Comparison of ENCODE assay signal across 19 cellular contexts in the genomic region with DNA sequence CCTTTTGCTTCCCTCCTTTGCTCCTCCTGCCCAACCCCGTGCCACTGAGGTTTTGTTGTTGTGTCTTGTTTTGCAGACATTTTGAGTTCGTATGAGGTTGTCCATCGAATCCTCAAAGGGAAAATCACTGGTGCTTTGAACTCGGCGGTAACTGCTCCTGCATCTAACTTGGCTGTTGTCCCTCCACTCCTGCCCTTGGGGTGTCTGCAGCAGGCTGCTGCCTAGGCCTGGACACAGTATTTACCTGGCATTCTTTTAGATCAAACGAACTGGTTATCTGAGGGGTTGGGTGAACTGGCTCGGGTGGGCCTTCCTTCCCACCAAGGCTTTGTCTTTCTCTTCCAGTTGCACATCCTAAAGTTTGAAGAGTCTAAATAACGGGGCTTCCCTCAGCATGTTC. TPM values are rescaled to one million over a fixed set of nuclear protein-coding genes. Genes with fewer than 3 reads are reported as not detected.
DNase-seq lines count a peak whose midpoint lies in the region; ATAC-seq and TF ChIP-seq lines count a peak whose summit lies in the region.
"Had no signal": no experiment of that assay in that cellular context is flagged by ENCODE, and none has a peak within 500 bp of the region (broad histone marks: within the 10 kb centered on the region; RNA-seq: fewer than 3 reads in every experiment).

No MANE protein-coding gene starts in this region.

- H3K9ac ChIP-seq in mucosa of stomach (ENCODE audit: low read length) = peak overlapping the region; percentile 12
- H3K9ac ChIP-seq: GM23248 had no signal

- H3K27me3 ChIP-seq in esophagus squamous epithelium (no peaks in the 10 kb centered on the region), mucosa of stomach (ENCODE audit: control insufficient read depth, insufficient read depth, low read length) (no peaks in the 10 kb centered on the region), upper lobe of left lung (no peaks in the 10 kb centered on the region)
- H3K27me3 ChIP-seq: BLaER1 treated with 17β-estradiol and CSF1 and Interleukin-3, amounts not matched to agents 10 nM and 100 nM had no signal

- no peaks in the 10 kb centered on the region for H3K9me3 ChIP-seq in esophagus squamous epithelium
- no peaks in the 10 kb centered on the region for H3K9me3 ChIP-seq in mucosa of stomach (ENCODE audit: control insufficient read depth, low read length)
- H3K9me3 ChIP-seq in upper lobe of left lung = no peaks in the 10 kb centered on the region
- H3K9me3 ChIP-seq: BLaER1 treated with 17β-estradiol and CSF1 and Interleukin-3, amounts not matched to agents 10 nM and 100 nM had no signal

- no peaks in the 10 kb centered on the region for H3K27me3 Mint-ChIP-seq in activated naive CD4-positive, alpha-beta T cell treated with anti-CD3 and anti-CD28 coated beads, Interleukin-2, amount 50 U/mL, for 24 hours

- peaks cover 27% of the 10 kb centered on the region for H3K4me1 Mint-ChIP-seq in activated naive CD4-positive, alpha-beta T cell treated with anti-CD3 and anti-CD28 coated beads, Interleukin-2, amount 50 U/mL, for 24 hours

- intact Hi-C loops in esophagus squamous epithelium (cut with DNase I) = loop anchor here (10.0 kb wide), 1 partner anchor 53 kb away; no protein-coding TSS in a partner anchor

- peaks cover 20 to 37% (median 27%) of the 10 kb centered on the region in 3 donors for H3K36me3 ChIP-seq in esophagus squamous epithelium
- H3K36me3 ChIP-seq in mucosa of stomach (ENCODE audit: control insufficient read depth, insufficient read depth, low read length) = peaks cover 24% of the 10 kb centered on the region
- H3K36me3 ChIP-seq in upper lobe of left lung = peaks cover 30 to 41% (median 34%) of the 10 kb centered on the region in 4 donors

- TF ChIP-seq CTCF in esophagus squamous epithelium (IDR thresholded peaks at IDR 0.05) (no peak), upper lobe of left lung (IDR thresholded peaks at IDR 0.05) (no peak)

- H3K9me3 Mint-ChIP-seq in activated naive CD4-positive, alpha-beta T cell treated with anti-CD3 and anti-CD28 coated beads, Interleukin-2, amount 50 U/mL, for 24 hours = no peaks in the 10 kb centered on the region

- DNase-seq in activated naive CD4-positive, alpha-beta T cell treated with Interleukin-2 at 50 U/mL for 16 hours = no peak
- DNase-seq in esophagus squamous epithelium (lab: John Stamatoyannopoulos, UW) = no peak
- DNase-seq in upper lobe of left lung = no peak
- DNase-seq in SHP77 (lab: John Stamatoyannopoulos, UW) = no peak
- DNase-seq: 8988T; DMS153; GM23248; NCI-H1048; NCI-H146; NCI-H226; NCI-H69; NK-92 treated with Interleukin-12 subunit alpha and Interleukin-12 subunit beta, amount 100 ng/mL, for 24 hours; PC-3 had no signal

- no peak for TF ChIP-seq EP300 in upper lobe of left lung (IDR thresholded peaks at IDR 0.05)

- WGBS in esophagus squamous epithelium, 2 donors = 27 to 60% methylated on average over 6 to 7 of the region's 8 CpGs
- WGBS in upper lobe of left lung, 2 donors = 72% methylated on average over 8 of the region's 8 CpGs

- peak overlapping the region; percentile 14 for H3K27ac Mint-ChIP-seq in activated naive CD4-positive, alpha-beta T cell treated with anti-CD3 and anti-CD28 coated beads, Interleukin-2, amount 50 U/mL, for 24 hours

- no peak overlapping the region for H3K4me3 ChIP-seq in esophagus squamous epithelium
- no peak overlapping the region for H3K4me3 ChIP-seq in mucosa of stomach (ENCODE audit: low read length)
- no peak overlapping the region for H3K4me3 ChIP-seq in upper lobe of left lung
- H3K4me3 ChIP-seq: BLaER1 treated with 17β-estradiol and CSF1 and Interleukin-3, amounts not matched to agents 10 nM and 100 nM; GM23248 had no signal

- peaks cover 5 to 51% (median 13%) of the 10 kb centered on the region in 3 donors for H3K4me1 ChIP-seq in esophagus squamous epithelium
- H3K4me1 ChIP-seq in mucosa of stomach (ENCODE audit: control insufficient read depth, insufficient read depth, low read length) = peaks cover 40% of the 10 kb centered on the region
- peaks cover 0 to 18% (median 13%) of the 10 kb centered on the region in 4 donors for H3K4me1 ChIP-seq in upper lobe of left lung

- TF ChIP-seq POLR2A in esophagus squamous epithelium (IDR thresholded peaks at IDR 0.05) = no peak
- no peak for TF ChIP-seq POLR2A in upper lobe of left lung (IDR thresholded peaks at IDR 0.05)

- H3K36me3 Mint-ChIP-seq in activated naive CD4-positive, alpha-beta T cell treated with anti-CD3 and anti-CD28 coated beads, Interleukin-2, amount 50 U/mL, for 24 hours = peaks cover 7% of the 10 kb centered on the region

- no peak overlapping the region for H3K4me3 Mint-ChIP-seq in activated naive CD4-positive, alpha-beta T cell treated with anti-CD3 and anti-CD28 coated beads, Interleukin-2, amount 50 U/mL, for 24 hours

- ATAC-seq in upper lobe of left lung (ENCODE audit: low FRiP score in 2 of 2) (no peak), GM21423 (IDR thresholded peaks at IDR 0.05; ENCODE audit: unreplicated experiment) (no peak), HG03039 (IDR thresholded peaks at IDR 0.05; ENCODE audit: unreplicated experiment) (no peak)

- peak overlapping the region; percentile 42 to 65 (median 49) for H3K27ac ChIP-seq in esophagus squamous epithelium
- H3K27ac ChIP-seq in upper lobe of left lung = peak overlapping the region in 3 of 4 donors; percentile 1 to 13 (median 12)
- H3K27ac ChIP-seq: GM23248 had no signal

RNA-seq across cellular contexts. Expression of a gene that starts 11.1 kb away (rescaled TPM):
- 10 to 100 TPM; 17.8 to 27.9 (median 24.3) TPM for total RNA-seq in esophagus squamous epithelium
- 10 to 100 TPM; 19.9 to 90.9 (median 36.4) TPM for total RNA-seq in upper lobe of left lung

RNA-seq across cellular contexts. Expression of a gene that starts 20.2 kb away (rescaled TPM):
- total RNA-seq in esophagus squamous epithelium (under 1 TPM; 0.11 to 0.38 (median 0.16) TPM), upper lobe of left lung (under 1 TPM in 1 of 6 donors, not detected in 5; 0.15 TPM)
- total RNA-seq: GM23248, PC-3 had no signal

RNA-seq across cellular contexts. Expression of a gene that starts 45.1 kb away (rescaled TPM):
- total RNA-seq in esophagus squamous epithelium (10 to 100 TPM in 1 of 4 donors, 1 to 10 TPM in 1, under 1 TPM in 2; 0.19 to 13.4 (median 4.1) TPM), upper lobe of left lung (10 to 100 TPM; 25.8 to 55.4 (median 29.5) TPM)
- total RNA-seq: GM23248, HT1080, PC-3 had no signal

RNA-seq across cellular contexts. Expression of a gene that starts 45.3 kb away (rescaled TPM):
- total RNA-seq in esophagus squamous epithelium (1 to 10 TPM in 1 of 4 donors, under 1 TPM in 1, not detected in 2; 0.26 to 2.7 TPM), upper lobe of left lung (10 to 100 TPM in 4 of 6 donors, 1 to 10 TPM in 2; 6.2 to 47.1 (median 12.6) TPM)
- total RNA-seq: GM23248, HT1080, PC-3 had no signal
